15 cellular contexts compared by ENCODE assay signal in the genomic region with DNA sequence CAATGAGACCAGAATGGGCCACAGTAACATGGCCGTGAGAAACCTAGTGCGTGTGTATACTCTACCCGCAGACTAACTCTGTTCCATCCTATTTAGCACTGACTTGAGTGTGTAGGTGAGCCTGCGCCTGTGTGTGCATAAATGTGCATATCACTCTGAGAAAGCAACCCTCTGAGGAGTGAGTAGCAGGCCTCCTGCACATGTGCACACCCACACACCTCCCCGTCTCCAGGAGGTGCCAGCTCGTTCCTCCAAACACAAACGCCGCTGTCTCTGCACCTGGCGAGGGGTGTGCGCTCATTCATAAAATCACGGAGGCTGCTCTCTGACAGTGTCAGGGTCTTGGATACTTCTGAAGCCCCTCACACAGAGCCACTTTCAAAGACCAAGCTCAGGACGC.
DNase-seq lines count a peak whose midpoint lies in the region; ATAC-seq and TF ChIP-seq lines count a peak whose summit lies in the region.
"Had no signal": no experiment of that assay in that cellular context is flagged by ENCODE, and none has a peak within 500 bp of the region (broad histone marks: within the 10 kb centered on the region; RNA-seq: fewer than 3 reads in every experiment).

No MANE protein-coding gene starts in this region.

- no peak overlapping the region for H3K4me3 Mint-ChIP-seq in mesothelial cell of epicardium
- H3K4me3 Mint-ChIP-seq in activated naive CD4-positive, alpha-beta T cell treated with anti-CD3 and anti-CD28 coated beads for 36 hours = no peak overlapping the region
- H3K4me3 Mint-ChIP-seq: CD4-positive, CD25-positive, alpha-beta regulatory T cell had no signal

- no peak overlapping the region for H2AFZ ChIP-seq in trophoblast cell (ENCODE audit: insufficient read depth, low read length, poor library complexity)

- peak overlapping the region; percentile 28 for H3K14ac ChIP-seq in trophoblast cell (ENCODE audit: low read length)

- WGBS in trophoblast cell (ENCODE audit: extremely low coverage, insufficient coverage, insufficient read length) = no CpG with 5 or more reads among the region's 12 CpGs

- H3K9me3 ChIP-seq in trophoblast cell (ENCODE audit: insufficient read depth, low read depth, low read length) = no peaks in the 10 kb centered on the region
- H3K9me3 ChIP-seq: BLaER1 treated with 17β-estradiol and CSF1 and Interleukin-3, amounts not matched to agents 10 nM and 100 nM had no signal

- H3K27ac ChIP-seq in caudate nucleus (ENCODE audit: low read depth, low read length) = no peak overlapping the region
- H3K27ac ChIP-seq in trophoblast cell (ENCODE audit: low read depth, low read length) = peak overlapping the region; percentile 61
- H3K27ac ChIP-seq: BLaER1 treated with 17β-estradiol and CSF1 and Interleukin-3, amounts not matched to agents 10 nM and 100 nM had no signal

- H3K27me3 ChIP-seq in H7 (ENCODE audit: control insufficient read depth, insufficient read depth, low read length) (no peaks in the 10 kb centered on the region), trophoblast cell (ENCODE audit: insufficient read depth, low read length) (no peaks in the 10 kb centered on the region)
- H3K27me3 ChIP-seq: BLaER1 treated with 17β-estradiol and CSF1 and Interleukin-3, amounts not matched to agents 10 nM and 100 nM had no signal

- no peak overlapping the region for H3K4me3 ChIP-seq in H7 (ENCODE audit: insufficient read depth, low read depth, low read length)
- no peak overlapping the region for H3K4me3 ChIP-seq in trophoblast cell (ENCODE audit: low read depth, low read length)
- H3K4me3 ChIP-seq: BLaER1 treated with 17β-estradiol and CSF1 and Interleukin-3, amounts not matched to agents 10 nM and 100 nM; GM12878 had no signal

- peak overlapping the region; percentile 28 for H2AK5ac ChIP-seq in trophoblast cell (ENCODE audit: low read length)

- intact Hi-C loops in activated naive CD4-positive, alpha-beta T cell treated with anti-CD3 and anti-CD28 coated beads for 36 hours (cut with micrococcal nuclease) = no loop called here

- H3K18ac ChIP-seq in trophoblast cell (ENCODE audit: low read length) = peak overlapping the region; percentile 43

- H4K91ac ChIP-seq in trophoblast cell (ENCODE audit: low read depth, low read length) = peak overlapping the region; percentile 36

- no peak overlapping the region for H3K4ac ChIP-seq in trophoblast cell (ENCODE audit: low read depth, low read length)

- H3K9me3 Mint-ChIP-seq in mesothelial cell of epicardium = no peaks in the 10 kb centered on the region
- no peaks in the 10 kb centered on the region for H3K9me3 Mint-ChIP-seq in activated naive CD4-positive, alpha-beta T cell treated with anti-CD3 and anti-CD28 coated beads for 36 hours
- H3K9me3 Mint-ChIP-seq: CD4-positive, CD25-positive, alpha-beta regulatory T cell had no signal

- H3K4me2 ChIP-seq in trophoblast cell (ENCODE audit: low read length) = no peak overlapping the region
- H3K4me2 ChIP-seq: BLaER1 treated with 17β-estradiol and CSF1 and Interleukin-3, amounts not matched to agents 10 nM and 100 nM had no signal

- DNase-seq in H7 (peak; percentile 5), caudate nucleus (lab: John Stamatoyannopoulos, UW) (peak in 39 of 61 donors; percentile 16 to 90 (median 37)), mesothelial cell of epicardium (ENCODE audit: low spot score in 2 of 2, unreplicated experiment in 2 of 2) (no peak), trophoblast cell (no peak)
- no peak for DNase-seq in stimulated activated CD4-positive, alpha-beta T cell treated with anti-CD3 and anti-CD28 coated beads, Interleukin-1b, Interleukin-23, amount 100 ng/mL, for 48 hours
- DNase-seq in activated naive CD4-positive, alpha-beta T cell treated with anti-CD3 and anti-CD28 coated beads for 36 hours = no peak
- DNase-seq: ACHN; Calu3; CD4-positive, CD25-positive, alpha-beta regulatory T cell; DMS79 had no signal

- H4K8ac ChIP-seq in trophoblast cell (ENCODE audit: low read depth, low read length) = peak overlapping the region; percentile 35

- H3K27me3 Mint-ChIP-seq in mesothelial cell of epicardium (ENCODE audit: low read depth) = no peaks in the 10 kb centered on the region
- no peaks in the 10 kb centered on the region for H3K27me3 Mint-ChIP-seq in activated naive CD4-positive, alpha-beta T cell treated with anti-CD3 and anti-CD28 coated beads for 36 hours (ENCODE audit: low read depth)

- H3K4me1 ChIP-seq in trophoblast cell (ENCODE audit: control insufficient read depth in 1 of 2, insufficient read depth in 2 of 2, low read length in 2 of 2) = peaks cover 6 to 8% of the 10 kb centered on the region in 2 experiments

- peaks cover 25% of the 10 kb centered on the region for H3K36me3 Mint-ChIP-seq in mesothelial cell of epicardium
- H3K36me3 Mint-ChIP-seq in activated naive CD4-positive, alpha-beta T cell treated with anti-CD3 and anti-CD28 coated beads for 36 hours (ENCODE audit: low read depth) = peaks cover 4% of the 10 kb centered on the region
- H3K36me3 Mint-ChIP-seq: CD4-positive, CD25-positive, alpha-beta regulatory T cell had no signal

- H2BK120ac ChIP-seq in trophoblast cell (ENCODE audit: insufficient read depth, low read length, poor library complexity) = peak overlapping the region; percentile 4

- peaks cover 9% of the 10 kb centered on the region for H3K4me1 Mint-ChIP-seq in mesothelial cell of epicardium
- H3K4me1 Mint-ChIP-seq in activated naive CD4-positive, alpha-beta T cell treated with anti-CD3 and anti-CD28 coated beads for 36 hours (ENCODE audit: low read depth) = peaks cover 12% of the 10 kb centered on the region

- no peaks in the 10 kb centered on the region for H3K79me2 ChIP-seq in trophoblast cell (ENCODE audit: control insufficient read depth, insufficient read depth, low read length, poor library complexity)

- CTCF ChIA-PET in activated naive CD4-positive, alpha-beta T cell treated with anti-CD3 and anti-CD28 coated beads for 36 hours (lab: Charles Lee) = interaction anchor here (0.6 kb wide), 1 partner anchor 12 kb away, joined by 5 read pairs; no protein-coding TSS in a partner anchor

- H2BK5ac ChIP-seq in trophoblast cell (ENCODE audit: low read depth, low read length, poor library complexity) = no peak overlapping the region

- no peak overlapping the region for H3K9ac ChIP-seq in trophoblast cell (ENCODE audit: low read length)
- H3K9ac ChIP-seq: BLaER1 treated with 17β-estradiol and CSF1 and Interleukin-3, amounts not matched to agents 10 nM and 100 nM had no signal

- peaks cover 4% of the 10 kb centered on the region for H3K79me1 ChIP-seq in trophoblast cell (ENCODE audit: low read length)

- peak overlapping the region; percentile 43 for H3K27ac Mint-ChIP-seq in mesothelial cell of epicardium
- no peak overlapping the region for H3K27ac Mint-ChIP-seq in activated naive CD4-positive, alpha-beta T cell treated with anti-CD3 and anti-CD28 coated beads for 36 hours
- H3K27ac Mint-ChIP-seq: CD4-positive, CD25-positive, alpha-beta regulatory T cell had no signal

- no peak for TF ChIP-seq CTCF in mesothelial cell of epicardium (IDR thresholded peaks at IDR 0.05; ENCODE audit: unreplicated experiment)

- ATAC-seq in HG02884 (IDR thresholded peaks at IDR 0.05; ENCODE audit: unreplicated experiment) (no peak), HG02610 (IDR thresholded peaks at IDR 0.05; ENCODE audit: unreplicated experiment) (no peak)
- ATAC-seq: GM12878, HCT116 had no signal

- peak overlapping the region; percentile 23 for H2BK12ac ChIP-seq in trophoblast cell (ENCODE audit: low read length)

- no peak overlapping the region for H4K12ac ChIP-seq in trophoblast cell (ENCODE audit: low read depth, low read length)

- no peak overlapping the region for H3K23ac ChIP-seq in trophoblast cell (ENCODE audit: low read length)

- peaks cover 12% of the 10 kb centered on the region for H3K36me3 ChIP-seq in H7 (replicated peaks; ENCODE audit: control insufficient read depth, insufficient read depth, low read length)
- peaks cover 52 to 71% of the 10 kb centered on the region in 2 experiments for H3K36me3 ChIP-seq in trophoblast cell (ENCODE audit: control insufficient read depth in 1 of 2, insufficient read depth in 2 of 2, low read length in 2 of 2)

Comparison
In these comparisons a context has a peak if more than half of its experiments do, and no peak if none do; other contexts are left out.
1. DNase-seq: peak in H7 (single experiment) and caudate nucleus (39 of 61); none in mesothelial cell of epicardium (0 of 2), trophoblast cell (0 of 2), stimulated activated CD4-positive, alpha-beta T cell treated with anti-CD3 and anti-CD28 coated beads, Interleukin-1b, Interleukin-23, amount 100 ng/mL, for 48 hours (single experiment) and activated naive CD4-positive, alpha-beta T cell treated with anti-CD3 and anti-CD28 coated beads for 36 hours (single experiment).